Comparison of ENCODE assay signal across 32 cellular contexts in genomic region chr10:87790185-87790584, GRCh38.
"Had no signal": no experiment of that assay in that cellular context is flagged by ENCODE, and none has a peak within 500 bp of the region (broad histone marks: within the 10 kb centered on the region; RNA-seq: fewer than 3 reads in every experiment).

No MANE protein-coding gene starts in this region.

- H3K27ac ChIP-seq: ascending aorta, cardiac muscle cell, colonic mucosa, WERI-Rb-1 had no signal

- H3K27me3 ChIP-seq: ascending aorta, cardiac muscle cell, colonic mucosa had no signal

- FAIRE-seq: bronchial epithelial cell had no signal

- H3K36me3 ChIP-seq: colonic mucosa had no signal

- H3K9me3 ChIP-seq: ascending aorta, colonic mucosa had no signal

- H3K4me1 ChIP-seq: colonic mucosa had no signal

- DNase-seq: activated CD4-positive, alpha-beta memory T cell treated with anti-CD3 and anti-CD28 coated beads, Interleukin-2, amount 10 ng/mL, durations not matched to agents 7 days and 5 days; activated CD4-positive, alpha-beta T cell treated with anti-CD3 and anti-CD28 coated beads for 1 hour; activated CD4-positive, alpha-beta T cell treated with anti-CD3 and anti-CD28 coated beads for 36 hours; activated CD4-positive, alpha-beta T cell treated with anti-CD3 and anti-CD28 coated beads for 48 hours; activated CD4-positive, alpha-beta T cell treated with anti-CD3 and anti-CD28 coated beads, Interleukin-2, amount 10 ng/mL, durations not matched to agents 7 days and 5 days; activated CD4-positive, alpha-beta T cell treated with anti-CD3 and anti-CD28 coated beads, Interleukin-2, amount 50 U/mL, for 48 hours; activated CD4-positive, CD25-positive, alpha-beta regulatory T cell; activated CD8-positive, alpha-beta memory T cell treated with anti-CD3 and anti-CD28 coated beads for 24 hours; activated CD8-positive, alpha-beta memory T cell treated with anti-CD3 and anti-CD28 coated beads, Interleukin-2, amount 10 ng/mL, durations not matched to agents 7 days and 5 days; activated CD8-positive, alpha-beta memory T cell treated with anti-CD3 and anti-CD28 coated beads, Interleukin-2, amount 50 U/mL, for 48 hours; activated CD8-positive, alpha-beta T cell treated with anti-CD3 and anti-CD28 coated beads, Interleukin-2, amount 10 ng/mL, durations not matched to agents 7 days and 5 days; activated effector memory CD4-positive, alpha-beta T cell treated with Interleukin-2 at 50 U/mL for 16 hours; activated gamma-delta T cell; activated naive CD4-positive, alpha-beta T cell treated with anti-CD3 and anti-CD28 coated beads, Interleukin-2, amount 10 ng/mL, durations not matched to agents 7 days and 5 days; activated naive CD4-positive, alpha-beta T cell treated with Interleukin-2 at 50 U/mL for 16 hours; activated naive CD8-positive, alpha-beta T cell treated with anti-CD3 and anti-CD28 coated beads, Interleukin-2, amount 10 ng/mL, durations not matched to agents 7 days and 5 days; activated naive CD8-positive, alpha-beta T cell treated with anti-CD3 and anti-CD28 coated beads, Interleukin-2, amount 50 U/mL, for 24 hours; activated T-cell treated with anti-CD3 and anti-CD28 coated beads, Interleukin-2, amount 50 U/mL, for 24 hours; activated T-cell treated with anti-CD3 and anti-CD28 coated beads, Interleukin-2, amount 50 U/mL, for 48 hours; amygdala; anterior cingulate cortex; caudate nucleus; cerebellar nuclear complex; colonic mucosa; T-helper 2 cell; T-helper 9 cell; WERI-Rb-1 had no signal

- H3K4me3 ChIP-seq: ascending aorta, cardiac muscle cell, colonic mucosa had no signal

- ATAC-seq: activated CD4-positive, alpha-beta T cell treated with anti-CD3 and anti-CD28 coated beads for 36 hours; activated CD4-positive, CD25-positive, alpha-beta regulatory T cell treated with anti-CD3 and anti-CD28 coated beads, Interleukin-2, amount 50 U/mL, for 24 hours; activated CD8-positive, alpha-beta memory T cell treated with anti-CD3 and anti-CD28 coated beads, Interleukin-2, amount 10 ng/mL, durations not matched to agents 7 days and 5 days; activated CD8-positive, alpha-beta T cell treated with anti-CD3 and anti-CD28 coated beads, Interleukin-2, amount 10 ng/mL, durations not matched to agents 7 days and 5 days; activated naive CD8-positive, alpha-beta T cell treated with anti-CD3 and anti-CD28 coated beads, Interleukin-2, amount 50 U/mL, for 24 hours; WTC11 had no signal
